1 cellular context compared by ENCODE assay signal in genomic region chr13:51539887-51540286, GRCh38.
A peak's percentile ranks its signal among the peaks of the same experiment; 100 is the strongest.
TF ChIP-seq lines count a peak whose summit lies in the region.

No MANE protein-coding gene starts in this region.

TF ChIP-seq in IMR-90, 13 proteins besides CTCF, POLR2A, EP300 and RAD21:
- peak; percentile 46; the same call in 1 of the 2 replicates for TF ChIP-seq FOS (IDR thresholded peaks at IDR 0.05; ENCODE audit: low read depth, low read length)
- no peak for TF ChIP-seq NFE2L2 (IDR thresholded peaks at IDR 0.05; ENCODE audit: low read depth, low read length)
